Comparison of ENCODE assay signal across 33 cellular contexts in the genomic region with DNA sequence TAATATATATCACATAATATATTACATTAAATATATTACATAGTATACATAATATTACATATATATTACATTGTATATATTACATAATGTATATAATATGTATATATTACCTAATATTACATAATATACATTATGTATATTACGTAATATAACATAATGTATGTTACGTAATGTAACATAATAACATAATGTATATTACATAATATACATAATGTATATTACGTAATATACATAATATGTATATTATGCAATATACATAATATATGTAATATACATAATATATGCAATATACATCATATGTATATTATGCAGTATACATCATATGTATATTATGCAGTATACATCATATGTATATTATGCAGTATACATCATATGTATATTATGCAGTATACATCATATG. TPM values are rescaled to one million over a fixed set of nuclear protein-coding genes. Genes with fewer than 3 reads are reported as not detected.
"Had no signal": no experiment of that assay in that cellular context is flagged by ENCODE, and none has a peak within 500 bp of the region (broad histone marks: within the 10 kb centered on the region; RNA-seq: fewer than 3 reads in every experiment).

No MANE protein-coding gene starts in this region.

- H3K27ac ChIP-seq: left ventricle myocardium inferior, neural progenitor cell, neutrophil, ovary, right atrium auricular region, right lobe of liver, tibial nerve, uterus had no signal

- H3K9me3 ChIP-seq: left ventricle myocardium inferior, neutrophil, ovary, right atrium auricular region, right lobe of liver, tibial nerve, uterus had no signal

- H3K4me2 ChIP-seq: neural progenitor cell, smooth muscle cell had no signal

- H3K4me1 ChIP-seq: left ventricle myocardium inferior, neural progenitor cell, right atrium auricular region, right lobe of liver, tibial nerve, uterus had no signal

- H3K4me3 ChIP-seq: left ventricle myocardium inferior, lung, neural progenitor cell, ovary, right atrium auricular region, right lobe of liver, smooth muscle cell, tibial nerve, uterus had no signal

- H3K27me3 ChIP-seq: neural progenitor cell, neutrophil, ovary, right atrium auricular region, right lobe of liver, tibial nerve, uterus had no signal

- DNase-seq: islet precursor cell; left ventricle myocardium inferior; mesendoderm; naive B cell; natural killer cell; nephron progenitor cell; occipital lobe; ovary; right lobe of liver; stimulated activated CD4-positive, alpha-beta T cell treated with anti-CD3 and anti-CD28 coated beads, Interleukin-1b, Interleukin-23, amount 100 ng/mL, for 48 hours; stimulated activated CD4-positive, alpha-beta T cell treated with anti-CD3 and anti-CD28 coated beads, Interleukin-2, amount 100 ng/mL, for 48 hours; stimulated activated CD4-positive, alpha-beta T cell treated with anti-CD3 and anti-CD28 coated beads, Interleukin-4, amount 100 ng/mL, for 4 hours; stimulated activated CD8-positive, alpha-beta memory T cell treated with anti-CD3 and anti-CD28 coated beads, Interleukin-4, amount 100 ng/mL, for 48 hours; stimulated activated naive CD4-positive, alpha-beta T cell treated with Interleukin-2 at 50 U/mL for 16 hours; stimulated activated naive CD8-positive, alpha-beta T cell treated with anti-CD3 and anti-CD28 coated beads, Interleukin-15, amount 100 ng/mL, for 72 hours; substantia nigra; uterus had no signal

- H2AFZ ChIP-seq: neural progenitor cell had no signal

- H3K36me3 ChIP-seq: left ventricle myocardium inferior, neural progenitor cell, neutrophil, ovary, right atrium auricular region, right lobe of liver, tibial nerve, uterus had no signal

- H3K9ac ChIP-seq: neural progenitor cell had no signal

RNA-seq across cellular contexts. Expression of a gene that starts 19.1 kb away (rescaled TPM):
- total RNA-seq: kidney epithelial cell, left ventricle myocardium inferior, lower leg skin, lung, mesothelial cell of epicardium, mononuclear cell, natural killer cell, occipital lobe, ovary, progenitor cell of endocrine pancreas, pulmonary artery endothelial cell, renal cortical epithelial cell, right atrium auricular region, right lobe of liver, skeletal muscle tissue, smooth muscle cell, temporal lobe, tibial nerve, ureter, uterus had no signal
- polyA plus RNA-seq: lung, ovary, smooth muscle cell had no signal
